ENCODE assay signal across 8 cellular contexts in the genomic region with DNA sequence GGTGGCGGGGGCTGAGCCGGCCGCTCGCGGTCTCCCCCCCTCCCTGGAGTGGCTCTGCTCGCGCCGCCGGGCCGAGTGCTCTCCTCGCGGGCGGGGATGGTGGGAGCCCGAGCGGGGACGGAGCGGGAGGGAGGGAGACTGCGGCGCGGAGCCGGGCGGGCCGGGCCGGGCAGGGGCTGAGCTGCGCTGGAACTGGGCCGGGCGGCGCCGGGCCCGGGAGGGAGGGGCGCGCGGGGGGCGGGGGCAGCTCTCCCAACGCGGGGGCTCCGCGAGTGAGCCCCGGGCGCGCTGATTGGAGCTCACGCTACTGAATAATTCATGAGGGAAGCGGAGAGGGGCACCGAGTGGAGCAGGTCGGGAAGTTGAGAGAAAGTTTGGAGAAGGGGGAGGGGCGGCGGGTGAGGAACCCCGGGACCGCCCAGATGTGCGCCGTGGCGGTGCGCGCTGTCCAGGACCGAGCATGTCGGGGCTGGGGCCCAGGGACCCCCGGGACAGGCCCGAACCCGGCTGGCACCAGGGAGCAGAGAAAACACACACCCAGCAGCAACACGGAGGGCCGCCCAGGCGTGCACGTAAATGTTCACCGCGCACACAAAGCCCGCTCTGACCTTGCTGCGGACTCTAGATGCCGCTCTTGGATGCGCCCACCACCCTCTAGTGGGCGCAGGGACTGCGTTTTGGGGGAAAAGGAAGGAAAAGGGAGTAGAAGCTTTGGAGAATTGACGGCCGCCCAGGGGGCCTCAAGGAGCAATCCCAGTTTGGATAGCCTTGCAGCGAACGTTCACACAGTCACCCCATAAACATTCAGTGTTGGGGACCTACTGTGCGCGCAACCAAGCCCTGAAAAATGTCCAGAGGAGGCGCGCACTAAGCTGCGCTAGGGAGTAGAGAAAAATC. TPM values are rescaled to one million over a fixed set of nuclear protein-coding genes. Genes with fewer than 3 reads are reported as not detected.
DNase-seq lines count a peak whose midpoint lies in the region; ATAC-seq and TF ChIP-seq lines count a peak whose summit lies in the region.

TSS of gene EPHB4 (minus strand) at position 194 of the 897 bp plus-strand sequence. CDS start 493 bp downstream, outside the sequence.

- peaks cover 0 to 23% (median 13%) of the 10 kb centered on the region in 4 donors for H3K4me1 Mint-ChIP-seq in CD4-positive, CD25-positive, alpha-beta regulatory T cell

- intact Hi-C loops in esophagus squamous epithelium (cut with DNase I): no loop called here
- intact Hi-C loops in vagina (cut with DNase I): no loop called here

- DNase-seq in CD4-positive, CD25-positive, alpha-beta regulatory T cell: no peak
- peak; percentile 45 for DNase-seq in HS-27A (ENCODE audit: low read depth)
- DNase-seq in UCSD-AML1 (lab: John Stamatoyannopoulos, UW; ENCODE audit: unreplicated experiment): peak; percentile 43
- no peak for DNase-seq in esophagus squamous epithelium (lab: John Stamatoyannopoulos, UW)
- no peak for DNase-seq in vagina (ENCODE audit: extremely low spot score in 2 of 2)

- TF ChIP-seq CTCF in esophagus squamous epithelium (IDR thresholded peaks at IDR 0.05) (peak in 2 of 6 experiments; percentile 3 to 15), vagina (IDR thresholded peaks at IDR 0.05) (no peak)

- H3K27me3 Mint-ChIP-seq in CD4-positive, CD25-positive, alpha-beta regulatory T cell: peaks cover 63% of the 10 kb centered on the region

- H3K4me3 ChIP-seq in CD4-positive, CD25-positive, alpha-beta regulatory T cell (ENCODE audit: low read depth, low read length): no peak within 1 kb of the TSS
- H3K4me3 ChIP-seq in esophagus squamous epithelium: peak within 1 kb of the TSS; percentile 65 to 94 (median 74)
- H3K4me3 ChIP-seq in muscle layer of colon (ENCODE audit: low read depth in 1 of 2, low read length in 2 of 2): peak within 1 kb of the TSS; percentile 73 to 75
- peak within 1 kb of the TSS; percentile 73 to 92 for H3K4me3 ChIP-seq in vagina

- no peaks in the 10 kb centered on the region for H3K36me3 ChIP-seq in CD4-positive, CD25-positive, alpha-beta regulatory T cell (ENCODE audit: control insufficient read depth, insufficient read depth, low read length)
- H3K36me3 ChIP-seq in esophagus squamous epithelium (peaks cover 8 to 18% (median 11%) of the 10 kb centered on the region in 3 donors), muscle layer of colon (ENCODE audit: insufficient read depth, low read length) (peaks cover 12% of the 10 kb centered on the region), vagina (peaks cover 0 to 16% of the 10 kb centered on the region in 2 donors)

- peaks cover 20% of the 10 kb centered on the region for H3K4me1 ChIP-seq in CD4-positive, CD25-positive, alpha-beta regulatory T cell (ENCODE audit: control insufficient read depth, insufficient read depth, low read length, poor library complexity, severe bottlenecking)
- H3K4me1 ChIP-seq in esophagus squamous epithelium: peaks cover 21 to 46% (median 24%) of the 10 kb centered on the region in 3 donors
- H3K4me1 ChIP-seq in muscle layer of colon (ENCODE audit: insufficient read depth, low read length): peaks cover 21% of the 10 kb centered on the region
- H3K4me1 ChIP-seq in vagina: peaks cover 40% of the 10 kb centered on the region

- no peaks in the 10 kb centered on the region for H3K9me3 ChIP-seq in CD4-positive, CD25-positive, alpha-beta regulatory T cell (ENCODE audit: control insufficient read depth in 2 of 2, low read length in 2 of 2)
- H3K9me3 ChIP-seq in esophagus squamous epithelium (no peaks in the 10 kb centered on the region), muscle layer of colon (ENCODE audit: low read length) (no peaks in the 10 kb centered on the region), vagina (no peaks in the 10 kb centered on the region)

- peaks cover 10% of the 10 kb centered on the region for H3K27me3 ChIP-seq in CD4-positive, CD25-positive, alpha-beta regulatory T cell (ENCODE audit: control insufficient read depth, insufficient read depth, low read length)
- H3K27me3 ChIP-seq in esophagus squamous epithelium: peaks cover 0 to 25% (median 0%) of the 10 kb centered on the region in 4 donors
- no peaks in the 10 kb centered on the region for H3K27me3 ChIP-seq in muscle layer of colon (ENCODE audit: control insufficient read depth in 1 of 2, insufficient read depth in 2 of 2, low read length in 2 of 2)
- H3K27me3 ChIP-seq in vagina: no peaks in the 10 kb centered on the region

- peak within 1 kb of the TSS; percentile 62 for H3K9ac ChIP-seq in muscle layer of colon (ENCODE audit: low read length)

- WGBS in esophagus squamous epithelium, 2 donors: 0 to 5% methylated on average over 21 to 31 of the region's 80 CpGs

- no peak within 1 kb of the TSS for H3K27ac Mint-ChIP-seq in CD4-positive, CD25-positive, alpha-beta regulatory T cell

- peak within 1 kb of the TSS; percentile 40 to 79 (median 66) for H3K4me3 Mint-ChIP-seq in CD4-positive, CD25-positive, alpha-beta regulatory T cell

- peak in 1 of 2 donors; percentile 14 for ATAC-seq in CD4-positive, CD25-positive, alpha-beta regulatory T cell (ENCODE audit: low read depth in 2 of 2)
- ATAC-seq in HG03521 (IDR thresholded peaks at IDR 0.05; ENCODE audit: unreplicated experiment) (no peak), HG03095 (IDR thresholded peaks at IDR 0.05; ENCODE audit: unreplicated experiment) (no peak)

- peak in 1 of 4 donors; percentile 38 for TF ChIP-seq POLR2A in esophagus squamous epithelium (IDR thresholded peaks at IDR 0.05)
- TF ChIP-seq POLR2A in vagina (IDR thresholded peaks at IDR 0.05): peak in 1 of 2 donors; percentile 6

- H3K27ac ChIP-seq in CD4-positive, CD25-positive, alpha-beta regulatory T cell (ENCODE audit: insufficient read depth, low read length, poor library complexity, severe bottlenecking): no peak within 1 kb of the TSS
- H3K27ac ChIP-seq in esophagus squamous epithelium (peak within 1 kb of the TSS; percentile 80 to 95 (median 90)), muscle layer of colon (ENCODE audit: low read depth, low read length) (peak within 1 kb of the TSS; percentile 84), vagina (peak within 1 kb of the TSS; percentile 89)

- H3K9me3 Mint-ChIP-seq in CD4-positive, CD25-positive, alpha-beta regulatory T cell: peaks cover 0 to 2% (median 0%) of the 10 kb centered on the region in 7 donors

- no peaks in the 10 kb centered on the region for H3K36me3 Mint-ChIP-seq in CD4-positive, CD25-positive, alpha-beta regulatory T cell

RNA-seq across cellular contexts. Expression of gene EPHB4, which starts in this region (rescaled TPM):
- 3.0 TPM for total RNA-seq in CD4-positive, CD25-positive, alpha-beta regulatory T cell
- polyA plus RNA-seq in CD4-positive, CD25-positive, alpha-beta regulatory T cell: not detected
- total RNA-seq in esophagus squamous epithelium: 10 to 100 TPM; 29.1 to 55.0 (median 36.5) TPM
- 72.4 TPM for total RNA-seq in vagina

Comparison
In these comparisons a context has a peak if more than half of its experiments do, and no peak if none do; other contexts are left out.
1. DNase-seq: peak in HS-27A (single experiment) and UCSD-AML1 (single experiment); none in CD4-positive, CD25-positive, alpha-beta regulatory T cell (0 of 3), esophagus squamous epithelium (single experiment) and vagina (0 of 2).